ENCODE assay signal across 10 cellular contexts in genomic region chr2:199383006-199383405, GRCh38.
"Had no signal": no experiment of that assay in that cellular context is flagged by ENCODE, and none has a peak within 500 bp of the region (broad histone marks: within the 10 kb centered on the region; RNA-seq: fewer than 3 reads in every experiment).

No MANE protein-coding gene starts in this region.

- H3K9me3 Mint-ChIP-seq: HFFc6, IgD-negative memory B cell had no signal

- DNase-seq: GM23248, GOT3, H7, HFFc6, KBM-7 had no signal

- H3K4me3 Mint-ChIP-seq: HFFc6, IgD-negative memory B cell had no signal

- H3K4me3 ChIP-seq: GM23248, HAP-1 had no signal

- H3K27ac ChIP-seq: GM23248, HL-60 had no signal

- H3K9me3 ChIP-seq: HAP-1 had no signal

- H3K4me1 Mint-ChIP-seq: IgD-negative memory B cell had no signal

- H3K27ac Mint-ChIP-seq: HFFc6, IgD-negative memory B cell had no signal

- ATAC-seq: HCT116, HepG2 had no signal

- H3K36me3 Mint-ChIP-seq: IgD-negative memory B cell had no signal

- H2AFZ ChIP-seq: GM23248 had no signal
